1 cellular context compared by ENCODE assay signal in the genomic region with DNA sequence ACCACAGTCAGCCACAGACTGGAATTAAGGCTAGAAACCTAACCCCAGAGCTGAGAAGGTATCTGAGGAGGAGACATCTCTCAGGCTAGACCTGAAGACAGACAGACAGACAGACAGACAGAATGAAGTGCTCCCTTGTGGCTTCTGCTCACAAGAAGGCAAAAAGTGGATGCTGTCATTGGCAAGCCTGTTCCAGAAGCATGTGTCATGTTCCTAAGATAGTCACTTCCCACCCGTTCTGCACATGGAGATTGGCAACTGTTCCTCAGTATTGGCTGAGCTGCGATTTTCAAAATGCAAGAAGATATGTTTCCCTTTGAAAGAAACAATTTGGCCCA.
TF ChIP-seq lines count a peak whose summit lies in the region.

No MANE protein-coding gene starts in this region.

TF ChIP-seq in WTC11, 78 proteins besides CTCF, POLR2A, EP300 and RAD21 (continued from another document):
- TF ChIP-seq ATF1 (CRISPR knock-in tag; IDR thresholded peaks at IDR 0.05): no peak
- TF ChIP-seq ZNF138 (CRISPR knock-in tag; conservative IDR thresholded peaks at IDR 0.05): no peak
- TF ChIP-seq TEAD4 (CRISPR knock-in tag; IDR thresholded peaks at IDR 0.05): no peak
- no peak for TF ChIP-seq CREM (CRISPR knock-in tag; IDR thresholded peaks at IDR 0.05)
- no peak for TF ChIP-seq SOX15 (CRISPR knock-in tag; IDR thresholded peaks at IDR 0.05)
- TF ChIP-seq, protein P1, sequence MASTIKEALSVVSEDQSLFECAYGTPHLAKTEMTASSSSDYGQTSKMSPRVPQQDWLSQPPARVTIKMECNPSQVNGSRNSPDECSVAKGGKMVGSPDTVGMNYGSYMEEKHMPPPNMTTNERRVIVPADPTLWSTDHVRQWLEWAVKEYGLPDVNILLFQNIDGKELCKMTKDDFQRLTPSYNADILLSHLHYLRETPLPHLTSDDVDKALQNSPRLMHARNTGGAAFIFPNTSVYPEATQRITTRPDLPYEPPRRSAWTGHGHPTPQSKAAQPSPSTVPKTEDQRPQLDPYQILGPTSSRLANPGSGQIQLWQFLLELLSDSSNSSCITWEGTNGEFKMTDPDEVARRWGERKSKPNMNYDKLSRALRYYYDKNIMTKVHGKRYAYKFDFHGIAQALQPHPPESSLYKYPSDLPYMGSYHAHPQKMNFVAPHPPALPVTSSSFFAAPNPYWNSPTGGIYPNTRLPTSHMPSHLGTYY (CRISPR knock-in tag; IDR thresholded peaks at IDR 0.05): no peak
- TF ChIP-seq, protein P2, sequence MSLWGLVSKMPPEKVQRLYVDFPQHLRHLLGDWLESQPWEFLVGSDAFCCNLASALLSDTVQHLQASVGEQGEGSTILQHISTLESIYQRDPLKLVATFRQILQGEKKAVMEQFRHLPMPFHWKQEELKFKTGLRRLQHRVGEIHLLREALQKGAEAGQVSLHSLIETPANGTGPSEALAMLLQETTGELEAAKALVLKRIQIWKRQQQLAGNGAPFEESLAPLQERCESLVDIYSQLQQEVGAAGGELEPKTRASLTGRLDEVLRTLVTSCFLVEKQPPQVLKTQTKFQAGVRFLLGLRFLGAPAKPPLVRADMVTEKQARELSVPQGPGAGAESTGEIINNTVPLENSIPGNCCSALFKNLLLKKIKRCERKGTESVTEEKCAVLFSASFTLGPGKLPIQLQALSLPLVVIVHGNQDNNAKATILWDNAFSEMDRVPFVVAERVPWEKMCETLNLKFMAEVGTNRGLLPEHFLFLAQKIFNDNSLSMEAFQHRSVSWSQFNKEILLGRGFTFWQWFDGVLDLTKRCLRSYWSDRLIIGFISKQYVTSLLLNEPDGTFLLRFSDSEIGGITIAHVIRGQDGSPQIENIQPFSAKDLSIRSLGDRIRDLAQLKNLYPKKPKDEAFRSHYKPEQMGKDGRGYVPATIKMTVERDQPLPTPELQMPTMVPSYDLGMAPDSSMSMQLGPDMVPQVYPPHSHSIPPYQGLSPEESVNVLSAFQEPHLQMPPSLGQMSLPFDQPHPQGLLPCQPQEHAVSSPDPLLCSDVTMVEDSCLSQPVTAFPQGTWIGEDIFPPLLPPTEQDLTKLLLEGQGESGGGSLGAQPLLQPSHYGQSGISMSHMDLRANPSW (CRISPR knock-in tag; conservative IDR thresholded peaks at IDR 0.05; ENCODE audit: low read depth): no peak
